In the genomic region with DNA sequence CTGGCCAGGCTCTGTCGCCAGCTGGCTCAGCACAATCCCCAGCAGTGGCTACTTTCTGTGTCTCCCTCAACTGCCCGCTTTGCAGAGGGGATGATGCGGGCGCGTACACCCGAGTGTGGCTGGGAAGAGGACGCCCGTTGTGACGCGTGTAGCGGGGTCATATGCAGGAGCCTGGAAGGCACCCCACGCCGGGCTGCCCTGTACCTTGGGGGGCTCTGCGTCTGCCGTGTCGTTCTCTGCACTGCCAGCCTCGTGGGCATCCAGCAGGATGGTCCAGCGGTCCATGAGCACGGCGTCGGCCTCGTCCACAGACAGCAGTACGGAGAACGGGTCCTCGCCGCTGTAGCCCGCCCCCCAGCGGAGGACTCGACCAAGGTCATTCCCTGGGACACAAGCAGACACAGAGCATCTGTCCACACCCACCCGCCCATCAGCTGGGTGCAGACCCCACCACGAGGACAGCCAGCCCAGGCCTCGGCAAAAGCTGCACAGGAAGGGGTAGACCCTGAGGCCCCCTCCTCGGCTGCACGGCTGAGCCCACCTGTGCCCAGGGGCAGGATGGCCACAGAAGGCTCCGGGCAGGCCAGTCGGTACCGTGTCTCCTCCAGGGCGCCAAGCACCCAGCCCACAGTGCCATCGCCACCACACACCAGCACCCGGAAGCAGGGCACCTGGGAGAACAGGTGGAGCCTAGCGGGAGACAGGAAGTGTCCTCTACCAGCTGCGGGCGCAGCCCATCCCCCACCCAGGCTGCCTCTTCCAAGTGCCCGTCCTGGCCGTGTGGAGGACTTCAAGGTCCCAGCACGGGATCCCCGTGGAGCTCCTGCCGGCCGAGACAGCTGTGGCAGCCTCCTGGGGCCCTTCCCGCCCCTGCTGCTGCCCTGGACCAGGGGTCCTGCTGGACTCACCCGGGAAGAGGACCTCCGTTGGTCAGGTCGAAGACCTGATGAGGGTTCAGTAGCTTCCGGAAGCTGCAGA, we compare ENCODE assay signal across 14 cellular contexts. TPM values are rescaled to one million over a fixed set of nuclear protein-coding genes. Genes with fewer than 3 reads are reported as not detected.
A peak's percentile ranks its signal among the peaks of the same experiment; 100 is the strongest.
DNase-seq lines count a peak whose midpoint lies in the region; ATAC-seq and TF ChIP-seq lines count a peak whose summit lies in the region.
"Had no signal": no experiment of that assay in that cellular context is flagged by ENCODE, and none has a peak within 500 bp of the region (broad histone marks: within the 10 kb centered on the region; RNA-seq: fewer than 3 reads in every experiment).

No MANE protein-coding gene starts in this region.

- H3K4me2 ChIP-seq in osteoblast (ENCODE audit: insufficient read depth, low read length) = no peak overlapping the region

- no peak overlapping the region for H2AFZ ChIP-seq in osteoblast (ENCODE audit: low read length)

- TF ChIP-seq CTCF in osteoblast (IDR thresholded peaks at IDR 0.05; ENCODE audit: extremely low read depth, low read depth, low read length) = no peak

- no peaks in the 10 kb centered on the region for H3K27me3 ChIP-seq in osteoblast (ENCODE audit: insufficient read depth, low read length)

- no peak overlapping the region for H3K4me3 ChIP-seq in osteoblast (ENCODE audit: insufficient read depth, low read length)

- H4K20me1 ChIP-seq in osteoblast (ENCODE audit: insufficient read depth, low read length) = no peaks in the 10 kb centered on the region

- ATAC-seq in HG02870 (IDR thresholded peaks at IDR 0.05; ENCODE audit: unreplicated experiment) (no peak), HG03354 (IDR thresholded peaks at IDR 0.05; ENCODE audit: poor library complexity, severe bottlenecking, unreplicated experiment) (no peak)
- ATAC-seq: HepG2 had no signal

- no peaks in the 10 kb centered on the region for H3K9me3 ChIP-seq in osteoblast (ENCODE audit: low read depth, low read length)

- no peak overlapping the region for H3K27ac ChIP-seq in osteoblast (ENCODE audit: low read depth, low read length)

- DNase-seq in NCI-H2107 treated with DMSO at 0.1 percent for 48 hours (lab: John Stamatoyannopoulos, UW; ENCODE audit: unreplicated experiment) = peak; percentile 22
- no peak for DNase-seq in NCI-H2107 (lab: John Stamatoyannopoulos, UW)
- peak; percentile 63 for DNase-seq in NCI-H1436 (lab: John Stamatoyannopoulos, UW)
- peak; percentile 56 for DNase-seq in RPMI8226
- DNase-seq in osteoblast (ENCODE audit: insufficient read length, low spot score, missing footprints) = peak; percentile 78
- DNase-seq in activated naive CD4-positive, alpha-beta T cell treated with Interleukin-2 at 50 U/mL for 16 hours = no peak
- DNase-seq: activated CD8-positive, alpha-beta memory T cell treated with anti-CD3 and anti-CD28 coated beads, Interleukin-2, amount 50 U/mL, for 48 hours; activated naive CD8-positive, alpha-beta T cell treated with anti-CD3 and anti-CD28 coated beads, Interleukin-2, amount 10 ng/mL, durations not matched to agents 7 days and 5 days; immature natural killer cell; NCI-H1048; nucleus accumbens had no signal

- no peaks in the 10 kb centered on the region for H3K4me1 ChIP-seq in osteoblast (ENCODE audit: insufficient read depth, low read length)

- H3K79me2 ChIP-seq in osteoblast (ENCODE audit: insufficient read depth, low read length) = no peaks in the 10 kb centered on the region

- H3K36me3 ChIP-seq in osteoblast (ENCODE audit: insufficient read depth, low read length) = peaks cover 18% of the 10 kb centered on the region

RNA-seq across cellular contexts. Expression of a gene that starts 10.8 kb away (rescaled TPM):
- total RNA-seq in osteoblast = 10.3 and 15.2 TPM in 2 replicates

RNA-seq across cellular contexts. Expression of a gene that starts 24.3 kb away (rescaled TPM):
- total RNA-seq in osteoblast = 23.0 and 26.4 TPM in 2 replicates

RNA-seq across cellular contexts. Expression of a gene that starts 30.3 kb away (rescaled TPM):
- 12.4 and 13.8 TPM in 2 replicates for total RNA-seq in osteoblast

RNA-seq across cellular contexts. Expression of a gene that starts 30.4 kb away (rescaled TPM):
- total RNA-seq in osteoblast = 45.7 and 48.9 TPM in 2 replicates

RNA-seq across cellular contexts. Expression of a gene that starts 30.7 kb away (rescaled TPM):
- total RNA-seq in osteoblast = 0.36 and 0.59 TPM in 2 replicates

Comparison
In these comparisons a context has a peak if more than half of its experiments do, and no peak if none do; other contexts are left out.
1. DNase-seq: peak in NCI-H2107 treated with DMSO at 0.1 percent for 48 hours (single experiment), NCI-H1436 (single experiment), RPMI8226 (single experiment) and osteoblast (single experiment); none in NCI-H2107 (single experiment) and activated naive CD4-positive, alpha-beta T cell treated with Interleukin-2 at 50 U/mL for 16 hours (single experiment).